ENCODE assay signal across 12 cellular contexts in the genomic region with DNA sequence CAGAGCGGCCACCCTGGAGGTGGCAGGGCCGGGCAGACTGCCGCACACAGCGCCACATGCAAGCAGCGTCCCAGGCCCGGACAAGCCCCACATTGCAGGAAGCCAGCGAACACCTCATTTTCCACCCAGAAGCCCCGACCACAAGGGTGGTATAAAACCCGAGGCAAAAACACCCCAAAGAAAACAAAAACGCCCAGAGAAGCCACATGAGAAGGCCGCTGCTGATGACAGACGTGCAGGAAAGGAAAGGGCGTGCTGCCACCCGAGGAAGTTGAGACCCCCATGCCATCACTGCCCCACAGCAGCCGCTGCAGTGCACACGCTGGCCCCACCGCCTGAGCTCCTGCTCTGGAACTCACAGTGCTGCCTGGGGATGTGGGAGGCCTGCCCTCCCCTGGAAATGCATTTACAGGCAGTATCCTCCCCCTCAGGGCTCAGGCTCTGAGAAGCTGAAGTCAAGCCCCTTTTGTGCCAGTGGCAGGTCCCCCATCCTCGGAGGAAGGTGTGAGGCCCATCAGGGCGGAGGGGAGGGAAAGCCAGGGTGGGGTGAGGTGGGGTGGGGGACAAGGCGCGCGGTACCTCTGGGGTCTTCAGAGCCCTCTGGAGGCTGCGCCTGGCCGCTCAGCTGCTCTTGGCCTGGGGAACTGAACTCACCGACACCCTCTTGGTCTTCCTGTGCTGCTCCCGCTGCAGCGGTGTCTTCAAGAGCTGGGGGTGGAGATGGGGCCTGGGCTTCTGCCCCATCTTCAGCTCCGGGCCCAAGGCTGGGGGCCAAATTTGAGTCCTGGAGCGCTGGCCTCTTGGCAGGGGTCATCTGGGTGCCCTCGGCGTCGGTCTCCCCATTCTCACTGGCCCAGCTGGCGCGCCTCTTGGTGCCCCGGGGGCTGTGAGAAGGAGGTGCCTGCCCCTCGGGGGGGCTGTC.
DNase-seq lines count a peak whose midpoint lies in the region; ATAC-seq and TF ChIP-seq lines count a peak whose summit lies in the region.
"Had no signal": no experiment of that assay in that cellular context is flagged by ENCODE, and none has a peak within 500 bp of the region (broad histone marks: within the 10 kb centered on the region; RNA-seq: fewer than 3 reads in every experiment).

No MANE protein-coding gene starts in this region.

- TF ChIP-seq CTCF in endothelial cell (IDR thresholded peaks at IDR 0.05; ENCODE audit: unreplicated experiment), result no peak
- no peak for TF ChIP-seq CTCF in OCI-LY7 (conservative IDR thresholded peaks at IDR 0.05; ENCODE audit: low read length)

- H3K79me2 ChIP-seq in OCI-LY7 (ENCODE audit: insufficient read depth, low read depth, low read length), result no peaks in the 10 kb centered on the region

- H3K27ac Mint-ChIP-seq in endothelial cell (ENCODE audit: unreplicated experiment), result no peak overlapping the region

- peak in 3 of 5 experiments; percentile 15 to 90 (median 59) for DNase-seq in T-helper 2 cell
- DNase-seq in activated T-cell treated with anti-CD3 and anti-CD28 coated beads, Interleukin-2, amount 50 U/mL, for 4 hours, result peak; percentile 49
- DNase-seq in endothelial cell (ENCODE audit: low spot score), result no peak
- peak; percentile 40 to 57 for DNase-seq in stimulated activated CD8-positive, alpha-beta memory T cell treated with anti-CD3 and anti-CD28 coated beads, Interleukin-4, amount 100 ng/mL, for 4 hours (ENCODE audit: low read depth in 2 of 2, low spot score in 1 of 2)
- DNase-seq in left ventricle myocardium superior, result no peak
- no peak for DNase-seq in OCI-LY7 (ENCODE audit: low spot score)
- DNase-seq: NCI-H1417, NCI-H82 had no signal

- H3K4me3 Mint-ChIP-seq in activated T-cell treated with anti-CD3 and anti-CD28 coated beads, Interleukin-2, amount 50 U/mL, for 4 hours, result peak overlapping the region; percentile 69
- peak overlapping the region; percentile 51 for H3K4me3 Mint-ChIP-seq in endothelial cell (ENCODE audit: unreplicated experiment)

- H3K27me3 Mint-ChIP-seq in activated T-cell treated with anti-CD3 and anti-CD28 coated beads, Interleukin-2, amount 50 U/mL, for 4 hours (ENCODE audit: low read depth), result no peaks in the 10 kb centered on the region
- peaks cover 11% of the 10 kb centered on the region for H3K27me3 Mint-ChIP-seq in endothelial cell (ENCODE audit: unreplicated experiment)

- CTCF ChIA-PET in OCI-LY7 (lab: Charles Lee; ENCODE audit: unreplicated experiment), result no interaction called here

- H3K9me3 ChIP-seq in OCI-LY7 (ENCODE audit: low read length), result no peaks in the 10 kb centered on the region

- no peak overlapping the region for H3K4me3 ChIP-seq in OCI-LY7 (ENCODE audit: low read depth, low read length, poor library complexity, severe bottlenecking)
- H3K4me3 ChIP-seq: cardiac muscle cell had no signal

- ATAC-seq in activated T-cell treated with anti-CD3 and anti-CD28 coated beads, Interleukin-2, amount 50 U/mL, for 4 hours, result peak; percentile 70 to 71
- ATAC-seq in HG02970 (IDR thresholded peaks at IDR 0.05; ENCODE audit: low FRiP score, unreplicated experiment) (no peak), left ventricle myocardium superior (no peak), GM18909 (IDR thresholded peaks at IDR 0.05; ENCODE audit: poor library complexity, unreplicated experiment) (no peak)
- ATAC-seq: right cardiac atrium had no signal

- H2AFZ ChIP-seq in OCI-LY7 (ENCODE audit: low read length), result no peak overlapping the region

- POLR2A ChIA-PET in OCI-LY7 (lab: Charles Lee), result no interaction called here

- no peaks in the 10 kb centered on the region for H4K20me1 ChIP-seq in OCI-LY7 (ENCODE audit: insufficient read depth, low read length)

- no peaks in the 10 kb centered on the region for H3K9me3 Mint-ChIP-seq in activated T-cell treated with anti-CD3 and anti-CD28 coated beads, Interleukin-2, amount 50 U/mL, for 4 hours
- H3K9me3 Mint-ChIP-seq in endothelial cell (ENCODE audit: unreplicated experiment), result no peaks in the 10 kb centered on the region

- H3K36me3 Mint-ChIP-seq in activated T-cell treated with anti-CD3 and anti-CD28 coated beads, Interleukin-2, amount 50 U/mL, for 4 hours (ENCODE audit: insufficient read depth), result peaks cover 35% of the 10 kb centered on the region
- H3K36me3 Mint-ChIP-seq in endothelial cell (ENCODE audit: low read depth, unreplicated experiment), result peaks cover 50% of the 10 kb centered on the region

- peaks cover 51% of the 10 kb centered on the region for H3K4me1 Mint-ChIP-seq in activated T-cell treated with anti-CD3 and anti-CD28 coated beads, Interleukin-2, amount 50 U/mL, for 4 hours (ENCODE audit: low read depth)
- peaks cover 3% of the 10 kb centered on the region for H3K4me1 Mint-ChIP-seq in endothelial cell (ENCODE audit: unreplicated experiment)

- intact Hi-C loops in left ventricle myocardium superior (cut with micrococcal nuclease) (no loop called here), OCI-LY7 (cut with micrococcal nuclease; ENCODE audit: unreplicated experiment) (no loop called here)

- H3K4me1 ChIP-seq in OCI-LY7 (ENCODE audit: insufficient read depth, low read length, poor library complexity, severe bottlenecking), result no peaks in the 10 kb centered on the region

- no peak overlapping the region for H3K27ac ChIP-seq in OCI-LY7 (ENCODE audit: low read depth, low read length, poor library complexity, severe bottlenecking)
- H3K27ac ChIP-seq: cardiac muscle cell had no signal

- H3K36me3 ChIP-seq in OCI-LY7 (ENCODE audit: insufficient read depth, low read length), result peaks cover 76% of the 10 kb centered on the region

- BruUV-seq in OCI-LY7 (replicated peaks; lab: Mats Ljungman, UMichigan), result no TSS peak

- no peaks in the 10 kb centered on the region for H3K9me2 ChIP-seq in OCI-LY7 (ENCODE audit: insufficient read depth, low read length)

- no peak overlapping the region for H3K4me2 ChIP-seq in OCI-LY7 (ENCODE audit: low read length)

Comparison
In these comparisons a context has a peak if more than half of its experiments do, and no peak if none do; other contexts are left out.
1. DNase-seq: peak in T-helper 2 cell (3 of 5), activated T-cell treated with anti-CD3 and anti-CD28 coated beads, Interleukin-2, amount 50 U/mL, for 4 hours (single experiment) and stimulated activated CD8-positive, alpha-beta memory T cell treated with anti-CD3 and anti-CD28 coated beads, Interleukin-4, amount 100 ng/mL, for 4 hours (2 of 2); none in endothelial cell (single experiment), left ventricle myocardium superior (single experiment) and OCI-LY7 (single experiment).
2. ATAC-seq: peak in activated T-cell treated with anti-CD3 and anti-CD28 coated beads, Interleukin-2, amount 50 U/mL, for 4 hours (2 of 2); none in HG02970 (single experiment), left ventricle myocardium superior (single experiment) and GM18909 (single experiment).